In the genomic region with DNA sequence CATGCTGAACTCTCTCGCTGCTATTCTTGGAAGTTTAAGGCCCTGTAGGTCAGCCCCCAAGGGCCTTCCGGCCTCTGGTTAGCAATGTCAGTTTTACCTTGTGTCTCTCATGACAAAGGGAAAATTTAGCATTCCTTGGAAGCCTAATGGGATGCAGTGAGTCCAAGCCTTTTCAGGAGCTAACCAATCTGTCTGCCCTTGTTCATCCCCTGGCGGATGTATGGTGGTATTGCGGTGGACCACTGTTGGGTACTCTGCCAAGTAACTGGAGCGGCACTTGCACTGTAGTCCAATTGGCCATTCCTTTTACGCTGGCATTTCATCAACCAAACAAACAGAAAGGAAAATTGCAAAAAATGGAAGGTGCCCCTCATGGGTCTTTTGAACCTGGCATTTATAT, we compare ENCODE assay signal across 1 cellular context.
TF ChIP-seq lines count a peak whose summit lies in the region.

No MANE protein-coding gene starts in this region.

TF ChIP-seq in GM23338, 12 proteins besides CTCF, POLR2A, EP300 and RAD21 (continued from another document):
- TF ChIP-seq, protein P1, sequence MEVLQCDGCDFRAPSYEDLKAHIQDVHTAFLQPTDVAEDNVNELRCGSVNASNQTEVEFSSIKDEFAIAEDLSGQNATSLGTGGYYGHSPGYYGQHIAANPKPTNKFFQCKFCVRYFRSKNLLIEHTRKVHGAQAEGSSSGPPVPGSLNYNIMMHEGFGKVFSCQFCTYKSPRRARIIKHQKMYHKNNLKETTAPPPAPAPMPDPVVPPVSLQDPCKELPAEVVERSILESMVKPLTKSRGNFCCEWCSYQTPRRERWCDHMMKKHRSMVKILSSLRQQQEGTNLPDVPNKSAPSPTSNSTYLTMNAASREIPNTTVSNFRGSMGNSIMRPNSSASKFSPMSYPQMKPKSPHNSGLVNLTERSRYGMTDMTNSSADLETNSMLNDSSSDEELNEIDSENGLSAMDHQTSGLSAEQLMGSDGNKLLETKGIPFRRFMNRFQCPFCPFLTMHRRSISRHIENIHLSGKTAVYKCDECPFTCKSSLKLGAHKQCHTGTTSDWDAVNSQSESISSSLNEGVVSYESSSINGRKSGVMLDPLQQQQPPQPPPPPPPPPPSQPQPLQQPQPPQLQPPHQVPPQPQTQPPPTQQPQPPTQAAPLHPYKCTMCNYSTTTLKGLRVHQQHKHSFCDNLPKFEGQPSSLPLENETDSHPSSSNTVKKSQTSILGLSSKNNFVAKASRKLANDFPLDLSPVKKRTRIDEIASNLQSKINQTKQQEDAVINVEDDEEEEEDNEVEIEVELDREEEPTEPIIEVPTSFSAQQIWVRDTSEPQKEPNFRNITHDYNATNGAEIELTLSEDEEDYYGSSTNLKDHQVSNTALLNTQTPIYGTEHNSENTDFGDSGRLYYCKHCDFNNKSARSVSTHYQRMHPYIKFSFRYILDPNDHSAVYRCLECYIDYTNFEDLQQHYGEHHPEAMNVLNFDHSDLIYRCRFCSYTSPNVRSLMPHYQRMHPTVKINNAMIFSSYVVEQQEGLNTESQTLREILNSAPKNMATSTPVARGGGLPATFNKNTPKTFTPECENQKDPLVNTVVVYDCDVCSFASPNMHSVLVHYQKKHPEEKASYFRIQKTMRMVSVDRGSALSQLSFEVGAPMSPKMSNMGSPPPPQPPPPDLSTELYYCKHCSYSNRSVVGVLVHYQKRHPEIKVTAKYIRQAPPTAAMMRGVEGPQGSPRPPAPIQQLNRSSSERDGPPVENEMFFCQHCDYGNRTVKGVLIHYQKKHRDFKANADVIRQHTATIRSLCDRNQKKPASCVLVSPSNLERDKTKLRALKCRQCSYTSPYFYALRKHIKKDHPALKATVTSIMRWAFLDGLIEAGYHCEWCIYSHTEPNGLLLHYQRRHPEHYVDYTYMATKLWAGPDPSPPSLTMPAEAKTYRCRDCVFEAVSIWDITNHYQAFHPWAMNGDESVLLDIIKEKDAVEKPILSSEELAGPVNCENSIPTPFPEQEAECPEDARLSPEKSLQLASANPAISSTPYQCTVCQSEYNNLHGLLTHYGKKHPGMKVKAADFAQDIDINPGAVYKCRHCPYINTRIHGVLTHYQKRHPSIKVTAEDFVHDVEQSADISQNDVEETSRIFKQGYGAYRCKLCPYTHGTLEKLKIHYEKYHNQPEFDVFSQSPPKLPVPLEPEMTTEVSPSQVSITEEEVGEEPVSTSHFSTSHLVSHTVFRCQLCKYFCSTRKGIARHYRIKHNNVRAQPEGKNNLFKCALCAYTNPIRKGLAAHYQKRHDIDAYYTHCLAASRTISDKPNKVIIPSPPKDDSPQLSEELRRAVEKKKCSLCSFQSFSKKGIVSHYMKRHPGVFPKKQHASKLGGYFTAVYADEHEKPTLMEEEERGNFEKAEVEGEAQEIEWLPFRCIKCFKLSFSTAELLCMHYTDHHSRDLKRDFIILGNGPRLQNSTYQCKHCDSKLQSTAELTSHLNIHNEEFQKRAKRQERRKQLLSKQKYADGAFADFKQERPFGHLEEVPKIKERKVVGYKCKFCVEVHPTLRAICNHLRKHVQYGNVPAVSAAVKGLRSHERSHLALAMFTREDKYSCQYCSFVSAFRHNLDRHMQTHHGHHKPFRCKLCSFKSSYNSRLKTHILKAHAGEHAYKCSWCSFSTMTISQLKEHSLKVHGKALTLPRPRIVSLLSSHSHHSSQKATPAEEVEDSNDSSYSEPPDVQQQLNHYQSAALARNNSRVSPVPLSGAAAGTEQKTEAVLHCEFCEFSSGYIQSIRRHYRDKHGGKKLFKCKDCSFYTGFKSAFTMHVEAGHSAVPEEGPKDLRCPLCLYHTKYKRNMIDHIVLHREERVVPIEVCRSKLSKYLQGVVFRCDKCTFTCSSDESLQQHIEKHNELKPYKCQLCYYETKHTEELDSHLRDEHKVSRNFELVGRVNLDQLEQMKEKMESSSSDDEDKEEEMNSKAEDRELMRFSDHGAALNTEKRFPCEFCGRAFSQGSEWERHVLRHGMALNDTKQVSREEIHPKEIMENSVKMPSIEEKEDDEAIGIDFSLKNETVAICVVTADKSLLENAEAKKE (CRISPR knock-in tag; IDR thresholded peaks at IDR 0.05): no peak
- no peak for TF ChIP-seq EZH2phosphoT487 (IDR thresholded peaks at IDR 0.05; ENCODE audit: unreplicated experiment)
- TF ChIP-seq, protein P2, sequence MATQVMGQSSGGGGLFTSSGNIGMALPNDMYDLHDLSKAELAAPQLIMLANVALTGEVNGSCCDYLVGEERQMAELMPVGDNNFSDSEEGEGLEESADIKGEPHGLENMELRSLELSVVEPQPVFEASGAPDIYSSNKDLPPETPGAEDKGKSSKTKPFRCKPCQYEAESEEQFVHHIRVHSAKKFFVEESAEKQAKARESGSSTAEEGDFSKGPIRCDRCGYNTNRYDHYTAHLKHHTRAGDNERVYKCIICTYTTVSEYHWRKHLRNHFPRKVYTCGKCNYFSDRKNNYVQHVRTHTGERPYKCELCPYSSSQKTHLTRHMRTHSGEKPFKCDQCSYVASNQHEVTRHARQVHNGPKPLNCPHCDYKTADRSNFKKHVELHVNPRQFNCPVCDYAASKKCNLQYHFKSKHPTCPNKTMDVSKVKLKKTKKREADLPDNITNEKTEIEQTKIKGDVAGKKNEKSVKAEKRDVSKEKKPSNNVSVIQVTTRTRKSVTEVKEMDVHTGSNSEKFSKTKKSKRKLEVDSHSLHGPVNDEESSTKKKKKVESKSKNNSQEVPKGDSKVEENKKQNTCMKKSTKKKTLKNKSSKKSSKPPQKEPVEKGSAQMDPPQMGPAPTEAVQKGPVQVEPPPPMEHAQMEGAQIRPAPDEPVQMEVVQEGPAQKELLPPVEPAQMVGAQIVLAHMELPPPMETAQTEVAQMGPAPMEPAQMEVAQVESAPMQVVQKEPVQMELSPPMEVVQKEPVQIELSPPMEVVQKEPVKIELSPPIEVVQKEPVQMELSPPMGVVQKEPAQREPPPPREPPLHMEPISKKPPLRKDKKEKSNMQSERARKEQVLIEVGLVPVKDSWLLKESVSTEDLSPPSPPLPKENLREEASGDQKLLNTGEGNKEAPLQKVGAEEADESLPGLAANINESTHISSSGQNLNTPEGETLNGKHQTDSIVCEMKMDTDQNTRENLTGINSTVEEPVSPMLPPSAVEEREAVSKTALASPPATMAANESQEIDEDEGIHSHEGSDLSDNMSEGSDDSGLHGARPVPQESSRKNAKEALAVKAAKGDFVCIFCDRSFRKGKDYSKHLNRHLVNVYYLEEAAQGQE (IDR thresholded peaks at IDR 0.05; ENCODE audit: unreplicated experiment): no peak
